14 cellular contexts compared by ENCODE assay signal in genomic region chr20:21515300-21516179, GRCh38. TPM values are rescaled to one million over a fixed set of nuclear protein-coding genes. Genes with fewer than 3 reads are reported as not detected.
DNase-seq lines count a peak whose midpoint lies in the region; ATAC-seq and TF ChIP-seq lines count a peak whose summit lies in the region.
"Had no signal": no experiment of that assay in that cellular context is flagged by ENCODE, and none has a peak within 500 bp of the region (broad histone marks: within the 10 kb centered on the region; RNA-seq: fewer than 3 reads in every experiment).

No MANE protein-coding gene starts in this region.

- H3K9ac ChIP-seq in HUES6 (ENCODE audit: low read length) (no peak overlapping the region), neuronal stem cell (ENCODE audit: low read depth, low read length, poor library complexity) (peak overlapping the region; percentile 44)

- H4K8ac ChIP-seq in neuronal stem cell (ENCODE audit: low read depth, low read length) = no peak overlapping the region

- H3K27me3 Mint-ChIP-seq in endothelial cell (ENCODE audit: unreplicated experiment) (peaks cover 38% of the 10 kb centered on the region), Calu3 (ENCODE audit: unreplicated experiment) (peaks cover 12% of the 10 kb centered on the region)

- H3K4me3 Mint-ChIP-seq in endothelial cell (ENCODE audit: unreplicated experiment) (peak overlapping the region; percentile 79), Calu3 (ENCODE audit: low read depth, unreplicated experiment) (no peak overlapping the region)

- H2BK12ac ChIP-seq in neuronal stem cell (ENCODE audit: low read length) = no peak overlapping the region

- H2AFZ ChIP-seq in neuronal stem cell (ENCODE audit: low read length) = peak overlapping the region; percentile 18

- BruUV-seq in Calu3 (replicated peaks; lab: Mats Ljungman, UMichigan) = no TSS peak

- peak overlapping the region; percentile 45 for H3K4me2 ChIP-seq in neuronal stem cell (ENCODE audit: insufficient read depth, low read length, poor library complexity, severe bottlenecking)

- H3K9me3 Mint-ChIP-seq in endothelial cell (ENCODE audit: unreplicated experiment) (no peaks in the 10 kb centered on the region), Calu3 (ENCODE audit: low read depth, unreplicated experiment) (no peaks in the 10 kb centered on the region)

- H2BK5ac ChIP-seq in neuronal stem cell (ENCODE audit: low read length) = no peak overlapping the region

- H3K27me3 ChIP-seq in HUES6 (ENCODE audit: control insufficient read depth, insufficient read depth, low read length) (peaks cover 95% of the 10 kb centered on the region), neuronal stem cell (ENCODE audit: control insufficient read depth in 3 of 3, insufficient read depth in 3 of 3, low read depth in 1 of 3, low read length in 3 of 3) (peaks cover 82 to 98% (median 95%) of the 10 kb centered on the region in 3 experiments)

- peaks cover 51% of the 10 kb centered on the region for H3K4me1 ChIP-seq in HUES6 (ENCODE audit: control insufficient read depth, insufficient read depth, low read length)
- peaks cover 8 to 15% of the 10 kb centered on the region in 2 donors for H3K4me1 ChIP-seq in neuronal stem cell (ENCODE audit: control insufficient read depth in 2 of 2, insufficient read depth in 1 of 2, low read depth in 1 of 2, low read length in 2 of 2)

- H2BK15ac ChIP-seq in neuronal stem cell (ENCODE audit: low read length) = no peak overlapping the region

- no peaks in the 10 kb centered on the region for H3K79me1 ChIP-seq in neuronal stem cell (ENCODE audit: low read depth, low read length)

- H3K4me1 Mint-ChIP-seq in endothelial cell (ENCODE audit: unreplicated experiment) (peaks cover 44% of the 10 kb centered on the region), Calu3 (ENCODE audit: low read depth, unreplicated experiment) (no peaks in the 10 kb centered on the region)

- H3K14ac ChIP-seq in neuronal stem cell (ENCODE audit: low read length) = no peak overlapping the region

- H4K91ac ChIP-seq in neuronal stem cell (ENCODE audit: low read depth, low read length, poor library complexity) = no peak overlapping the region

- no peak overlapping the region for H2BK120ac ChIP-seq in neuronal stem cell (ENCODE audit: low read depth, low read length)

- H3K4me3 ChIP-seq in HUES6 (ENCODE audit: low read depth, low read length) (peak overlapping the region; percentile 54), neuronal stem cell (ENCODE audit: low read length in 2 of 2) (no peak overlapping the region)

- H3K36me3 Mint-ChIP-seq in endothelial cell (ENCODE audit: low read depth, unreplicated experiment) = no peaks in the 10 kb centered on the region
- H3K36me3 Mint-ChIP-seq in Calu3 (ENCODE audit: insufficient read depth, unreplicated experiment) = no peaks in the 10 kb centered on the region

- H3K27ac Mint-ChIP-seq in endothelial cell (ENCODE audit: unreplicated experiment) (no peak overlapping the region), Calu3 (ENCODE audit: unreplicated experiment) (no peak overlapping the region)

- no peaks in the 10 kb centered on the region for H3K36me3 ChIP-seq in HUES6 (ENCODE audit: control insufficient read depth, insufficient read depth, low read length)
- no peaks in the 10 kb centered on the region for H3K36me3 ChIP-seq in neuronal stem cell (replicated peaks in 1 of 2; ENCODE audit: control insufficient read depth in 2 of 2, insufficient read depth in 2 of 2, low read length in 2 of 2)
- H3K36me3 ChIP-seq: sigmoid colon had no signal

- CTCF ChIA-PET in Calu3 (lab: Charles Lee) = no interaction called here

- intact Hi-C loops in Calu3 (cut with micrococcal nuclease; ENCODE audit: unreplicated experiment) = no loop called here

- no peak overlapping the region for H3K4ac ChIP-seq in neuronal stem cell (ENCODE audit: low read length)

- WGBS in neuronal stem cell (ENCODE audit: extremely low coverage in 2 of 2, insufficient read length in 2 of 2, insufficient replicate concordance in 1 of 2), 2 donors = no CpG with 5 or more reads among the region's 61 CpGs

- peak overlapping the region; percentile 38 for H3K18ac ChIP-seq in neuronal stem cell (ENCODE audit: low read length)

- H3K27ac ChIP-seq in HUES6 (ENCODE audit: low read depth, low read length) = no peak overlapping the region
- H3K27ac ChIP-seq in neuronal stem cell (replicated peaks; ENCODE audit: low read length) = no peak overlapping the region
- H3K27ac ChIP-seq: sigmoid colon had no signal

- H2AK5ac ChIP-seq in neuronal stem cell (ENCODE audit: low read depth, low read length) = no peak overlapping the region

- TF ChIP-seq CTCF in endothelial cell (IDR thresholded peaks at IDR 0.05; ENCODE audit: unreplicated experiment) (no peak), Calu3 (IDR thresholded peaks at IDR 0.05; ENCODE audit: unreplicated experiment) (no peak)

- H3K9me3 ChIP-seq in HUES6 (ENCODE audit: control insufficient read depth, insufficient read depth, low read depth, low read length) (no peaks in the 10 kb centered on the region), neuronal stem cell (replicated peaks in 1 of 2; ENCODE audit: control insufficient read depth in 2 of 2, insufficient read depth in 1 of 2, low read depth in 1 of 2, low read length in 2 of 2) (no peaks in the 10 kb centered on the region)
- H3K9me3 ChIP-seq: sigmoid colon had no signal

- no peak overlapping the region for H3K23ac ChIP-seq in neuronal stem cell (ENCODE audit: low read depth, low read length, poor library complexity)

- no peak for ATAC-seq in HG03439 (IDR thresholded peaks at IDR 0.05; ENCODE audit: unreplicated experiment)
- ATAC-seq in GM19395 (IDR thresholded peaks at IDR 0.05; ENCODE audit: unreplicated experiment) = no peak
- ATAC-seq in HG03354 (IDR thresholded peaks at IDR 0.05; ENCODE audit: poor library complexity, severe bottlenecking, unreplicated experiment) = no peak
- ATAC-seq: HepG2 had no signal

- DNase-seq in ELF-1 (ENCODE audit: low read depth, low spot score) (peak; percentile 49), endothelial cell (ENCODE audit: low spot score) (no peak), neuronal stem cell (ENCODE audit: low spot score) (peak; percentile 61), Calu3 (no peak)
- DNase-seq: activated CD8-positive, alpha-beta memory T cell treated with anti-CD3 and anti-CD28 coated beads, Interleukin-2, amount 50 U/mL, for 4 hours; NCI-H1694 treated with DMSO at 0.1 percent for 48 hours; sigmoid colon had no signal

RNA-seq across cellular contexts. Expression of gene NKX2-2, which starts 1.7 kb away (rescaled TPM):
- 0.82 TPM for total RNA-seq in endothelial cell (ENCODE audit: unreplicated experiment)
- not detected for polyA plus RNA-seq in neuronal stem cell (2013, experiment 1 of 2)
- polyA plus RNA-seq in neuronal stem cell (2013, experiment 2 of 2) = not detected
- not detected in 2 replicates for total RNA-seq in Calu3 (2022)
- total RNA-seq: HepG2; liver; sigmoid colon; T-helper 2 cell treated with Interferon-gamma antibody and Interleukin-4, amounts not matched to agents 100 ng/mL and 5 ng/mL, for 36 hours had no signal
- polyA plus RNA-seq: HepG2, liver had no signal

Comparison
In these comparisons a context has a peak if more than half of its experiments do, and no peak if none do; other contexts are left out.
1. DNase-seq: peak in ELF-1 (single experiment) and neuronal stem cell (single experiment); none in endothelial cell (single experiment) and Calu3 (single experiment).